15 cellular contexts compared by ENCODE assay signal in genomic region chr4:71151054-71151453, GRCh38.
DNase-seq lines count a peak whose midpoint lies in the region; ATAC-seq and TF ChIP-seq lines count a peak whose summit lies in the region.
"Had no signal": no experiment of that assay in that cellular context is flagged by ENCODE, and none has a peak within 500 bp of the region (broad histone marks: within the 10 kb centered on the region; RNA-seq: fewer than 3 reads in every experiment).

No MANE protein-coding gene starts in this region.

- POLR2A ChIA-PET in PC-3 (lab: Charles Lee; ENCODE audit: unreplicated experiment): no interaction called here

- no peak overlapping the region for H3K9ac ChIP-seq in PC-3 (ENCODE audit: low read length)
- no peak overlapping the region for H3K9ac ChIP-seq in skeletal muscle satellite cell (ENCODE audit: low read depth, low read length)

- H3K36me3 ChIP-seq in ACC112 (ENCODE audit: insufficient read depth, low read length): no peaks in the 10 kb centered on the region
- no peaks in the 10 kb centered on the region for H3K36me3 ChIP-seq in PC-3 (ENCODE audit: low read depth, low read length)
- no peaks in the 10 kb centered on the region for H3K36me3 ChIP-seq in skeletal muscle satellite cell (ENCODE audit: insufficient read depth, low read length)
- H3K36me3 ChIP-seq in BE2C: no peaks in the 10 kb centered on the region

- H3K4me3 ChIP-seq in ACC112 (ENCODE audit: low read depth, low read length): no peak overlapping the region
- no peak overlapping the region for H3K4me3 ChIP-seq in PC-3 (ENCODE audit: low read length)
- no peak overlapping the region for H3K4me3 ChIP-seq in skeletal muscle satellite cell (ENCODE audit: low read length)
- no peak overlapping the region for H3K4me3 ChIP-seq in BE2C (ENCODE audit: low read depth, low read length)

- BruUV-seq in PC-3 (replicated peaks; lab: Mats Ljungman, UMichigan): no TSS peak

- no peaks in the 10 kb centered on the region for H3F3A ChIP-seq in PC-3 (ENCODE audit: low read length, unreplicated experiment)

- H2AFZ ChIP-seq in ACC112 (ENCODE audit: low read length, unreplicated experiment) (no peak overlapping the region), PC-3 (ENCODE audit: low read length) (no peak overlapping the region)

- DNase-seq in HCEC 1CT: peak; percentile 9
- DNase-seq in PC-3: peak; percentile 93
- no peak for DNase-seq in BE2C
- no peak for DNase-seq in UCSD-AML1 (lab: John Stamatoyannopoulos, UW; ENCODE audit: unreplicated experiment)
- no peak for DNase-seq in effector CD4-positive, alpha-beta T cell
- DNase-seq: 8988T; ACHN; CD4-positive, alpha-beta memory T cell; DMS79; GDM1; KG1 had no signal

- H3K4me1 ChIP-seq in ACC112 (ENCODE audit: control insufficient read depth, insufficient read depth, low read length, unreplicated experiment) (no peaks in the 10 kb centered on the region), PC-3 (ENCODE audit: insufficient read depth, low read length) (peaks cover 14% of the 10 kb centered on the region), skeletal muscle satellite cell (ENCODE audit: control insufficient read depth, insufficient read depth, low read length) (peaks cover 18% of the 10 kb centered on the region), BE2C (no peaks in the 10 kb centered on the region)

- TF ChIP-seq CTCF in PC-3 (conservative IDR thresholded peaks at IDR 0.05; ENCODE audit: low read depth, low read length): no peak
- no peak for TF ChIP-seq CTCF in BE2C (IDR thresholded peaks at IDR 0.05; ENCODE audit: low read depth, low read length)

- no peaks in the 10 kb centered on the region for H3K9me2 ChIP-seq in PC-3 (replicated peaks; ENCODE audit: low read length)

- no peaks in the 10 kb centered on the region for H3K27me3 ChIP-seq in ACC112 (ENCODE audit: insufficient read depth, low read length)
- H3K27me3 ChIP-seq in PC-3 (ENCODE audit: low read length): no peaks in the 10 kb centered on the region
- no peaks in the 10 kb centered on the region for H3K27me3 ChIP-seq in skeletal muscle satellite cell (ENCODE audit: control insufficient read depth, insufficient read depth, low read length)
- no peaks in the 10 kb centered on the region for H3K27me3 ChIP-seq in BE2C

- CTCF ChIA-PET in PC-3 (lab: Charles Lee): no interaction called here

- no peaks in the 10 kb centered on the region for H4K20me1 ChIP-seq in PC-3 (ENCODE audit: low read length)

- intact Hi-C loops in PC-3 (cut with micrococcal nuclease): no loop called here

- H3K79me2 ChIP-seq in ACC112 (ENCODE audit: control insufficient read depth, insufficient read depth, low read length, unreplicated experiment): no peaks in the 10 kb centered on the region
- H3K79me2 ChIP-seq in PC-3 (ENCODE audit: low read length): no peaks in the 10 kb centered on the region

- H3K4me2 ChIP-seq in PC-3 (ENCODE audit: low read length) (0 out of 2 replicates have a peak overlapping the region, but pooled peaks have one; percentile 13), skeletal muscle satellite cell (ENCODE audit: low read length) (peak overlapping the region; percentile 13)

- H3K27ac ChIP-seq in ACC112 (ENCODE audit: low read depth, low read length) (peak overlapping the region; percentile 42; the same call in 1 of the 2 replicates), PC-3 (ENCODE audit: low read length) (peak overlapping the region; percentile 54)
- H3K27ac ChIP-seq: C4-2B had no signal

- ATAC-seq in PC-3: peak; percentile 97
- ATAC-seq: HCT116 had no signal

- H3K9me3 ChIP-seq in PC-3 (ENCODE audit: low read length) (no peaks in the 10 kb centered on the region), skeletal muscle satellite cell (replicated peaks; ENCODE audit: low read length) (no peaks in the 10 kb centered on the region), BE2C (no peaks in the 10 kb centered on the region)

Comparison
In these comparisons a context has a peak if more than half of its experiments do, and no peak if none do; other contexts are left out.
1. DNase-seq: peak in HCEC 1CT (single experiment) and PC-3 (single experiment); none in BE2C (single experiment), UCSD-AML1 (single experiment) and effector CD4-positive, alpha-beta T cell (single experiment).